In the genomic region with DNA sequence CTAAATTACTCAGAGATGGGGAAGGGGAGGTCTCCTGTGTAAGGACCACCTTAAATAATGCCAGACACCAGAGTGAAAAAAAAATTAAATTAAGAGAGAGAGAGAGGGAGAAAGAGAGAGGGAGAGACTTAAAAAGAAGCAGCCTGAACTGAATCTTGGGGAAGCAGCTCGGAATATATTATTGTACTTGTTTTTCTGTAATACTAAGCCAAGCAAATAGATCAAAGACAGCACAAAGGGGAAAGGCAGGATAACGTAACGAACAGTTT, we compare ENCODE assay signal across 8 cellular contexts. TPM values are rescaled to one million over a fixed set of nuclear protein-coding genes. Genes with fewer than 3 reads are reported as not detected.
DNase-seq lines count a peak whose midpoint lies in the region; ATAC-seq and TF ChIP-seq lines count a peak whose summit lies in the region.

No MANE protein-coding gene starts in this region.

- H3K4me3 Mint-ChIP-seq in activated CD8-positive, alpha-beta T cell treated with anti-CD3 and anti-CD28 coated beads for 36 hours = peak overlapping the region; percentile 74

- H3K4me3 ChIP-seq in H7 (ENCODE audit: insufficient read depth, low read depth, low read length) (peak overlapping the region; percentile 55), iPS-11a (ENCODE audit: low read depth, low read length) (peak overlapping the region; percentile 27), skeletal muscle satellite cell (ENCODE audit: low read length) (peak overlapping the region; percentile 84)

- H3K4me1 ChIP-seq in skeletal muscle satellite cell (ENCODE audit: control insufficient read depth, insufficient read depth, low read length) = peaks cover 60% of the 10 kb centered on the region

- peak overlapping the region; percentile 94 for H3K9ac ChIP-seq in skeletal muscle satellite cell (ENCODE audit: low read depth, low read length)

- peaks cover 16% of the 10 kb centered on the region for H3K27me3 Mint-ChIP-seq in activated CD8-positive, alpha-beta T cell treated with anti-CD3 and anti-CD28 coated beads for 36 hours

- H3K27me3 ChIP-seq in H7 (ENCODE audit: control insufficient read depth, insufficient read depth, low read length) (peaks cover 88% of the 10 kb centered on the region), skeletal muscle satellite cell (ENCODE audit: control insufficient read depth, insufficient read depth, low read length) (no peaks in the 10 kb centered on the region)

- no peak for ATAC-seq in activated CD8-positive, alpha-beta T cell treated with anti-CD3 and anti-CD28 coated beads for 36 hours
- ATAC-seq in GM19023 (IDR thresholded peaks at IDR 0.05; ENCODE audit: unreplicated experiment) = no peak

- peaks cover 34% of the 10 kb centered on the region for H3K4me1 Mint-ChIP-seq in activated CD8-positive, alpha-beta T cell treated with anti-CD3 and anti-CD28 coated beads for 36 hours (ENCODE audit: low read depth)

- CTCF ChIA-PET in activated CD8-positive, alpha-beta T cell treated with anti-CD3 and anti-CD28 coated beads for 36 hours (lab: Charles Lee) = no interaction called here

- H3K36me3 ChIP-seq in H7 (replicated peaks; ENCODE audit: control insufficient read depth, insufficient read depth, low read length) (no peaks in the 10 kb centered on the region), skeletal muscle satellite cell (ENCODE audit: insufficient read depth, low read length) (no peaks in the 10 kb centered on the region)

- peak overlapping the region; percentile 68 for H3K27ac Mint-ChIP-seq in activated CD8-positive, alpha-beta T cell treated with anti-CD3 and anti-CD28 coated beads for 36 hours

- TF ChIP-seq CTCF in activated CD8-positive, alpha-beta T cell treated with anti-CD3 and anti-CD28 coated beads for 36 hours (IDR thresholded peaks at IDR 0.05) = no peak

- no peak for DNase-seq in H7
- DNase-seq in activated CD8-positive, alpha-beta T cell treated with anti-CD3 and anti-CD28 coated beads for 36 hours = no peak
- no peak for DNase-seq in HK-2 (ENCODE audit: unreplicated experiment)
- DNase-seq in NCI-H187 treated with DMSO at 0.1 percent for 48 hours (lab: John Stamatoyannopoulos, UW) = no peak
- DNase-seq in NCI-H526 (lab: John Stamatoyannopoulos, UW) = no peak

- no peaks in the 10 kb centered on the region for H3K9me3 ChIP-seq in skeletal muscle satellite cell (replicated peaks; ENCODE audit: low read length)

- H3K36me3 Mint-ChIP-seq in activated CD8-positive, alpha-beta T cell treated with anti-CD3 and anti-CD28 coated beads for 36 hours (ENCODE audit: low read depth) = peaks cover 9% of the 10 kb centered on the region

- POLR2A ChIA-PET in activated CD8-positive, alpha-beta T cell treated with anti-CD3 and anti-CD28 coated beads for 36 hours (lab: Charles Lee) = no interaction called here

- no peaks in the 10 kb centered on the region for H3K9me3 Mint-ChIP-seq in activated CD8-positive, alpha-beta T cell treated with anti-CD3 and anti-CD28 coated beads for 36 hours

- peak overlapping the region; percentile 89 for H3K4me2 ChIP-seq in skeletal muscle satellite cell (ENCODE audit: low read length)

- intact Hi-C loops in activated CD8-positive, alpha-beta T cell treated with anti-CD3 and anti-CD28 coated beads for 36 hours (cut with micrococcal nuclease) = loop anchor here (5.0 to 10.0 kb wide), 3 partner anchors 183 to 331 kb away; a partner anchor contains a TSS

RNA-seq across cellular contexts. Expression of a gene that starts 4.6 kb away (rescaled TPM):
- total RNA-seq in H7 (2014; rRNA removed; shearing (Covaris generic)) = 4.9 and 6.3 TPM in 2 replicates
- 10 to 100 TPM; 13.5 to 14.9 TPM for total RNA-seq in activated CD8-positive, alpha-beta T cell treated with anti-CD3 and anti-CD28 coated beads for 36 hours
- total RNA-seq in skeletal muscle satellite cell (2012; rRNA removed) = 57.8 and 63.1 TPM in 2 replicates

Comparison
In these comparisons a context has a peak if more than half of its experiments do, and no peak if none do; other contexts are left out.
1. H3K4me3 ChIP-seq: peak in every context shown above with its lines; median percentile 84 in skeletal muscle satellite cell; 55 in H7; 27 in iPS-11a.